10 cellular contexts compared by ENCODE assay signal in the genomic region with DNA sequence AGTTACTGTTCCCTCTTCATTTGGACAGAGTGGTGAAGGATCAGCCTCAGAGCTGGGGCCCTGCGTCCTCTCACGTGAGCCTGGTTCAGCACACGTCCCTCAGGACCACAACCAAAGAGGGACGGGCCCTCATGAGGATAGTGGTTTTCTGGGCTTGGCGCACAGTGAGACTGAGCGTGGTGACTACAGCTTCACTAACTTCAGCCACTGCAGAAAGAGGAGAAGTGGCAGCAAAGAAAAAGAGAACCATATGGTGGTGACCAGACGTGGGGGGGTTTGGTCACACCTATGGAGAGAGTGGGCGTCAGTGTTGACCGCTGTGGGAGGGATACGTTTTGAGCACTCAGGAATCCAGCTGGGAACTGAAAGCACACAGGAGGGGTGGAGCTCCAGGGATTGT.
DNase-seq lines count a peak whose midpoint lies in the region; ATAC-seq lines count a peak whose summit lies in the region.
"Had no signal": no experiment of that assay in that cellular context is flagged by ENCODE, and none has a peak within 500 bp of the region (broad histone marks: within the 10 kb centered on the region; RNA-seq: fewer than 3 reads in every experiment).

No MANE protein-coding gene starts in this region.

- ATAC-seq in GM19397 (IDR thresholded peaks at IDR 0.05; ENCODE audit: unreplicated experiment) (peak; percentile 57), HG02870 (IDR thresholded peaks at IDR 0.05; ENCODE audit: unreplicated experiment) (peak; percentile 53)
- ATAC-seq: right cardiac atrium, T-cell had no signal

- DNase-seq in CD1c-positive myeloid dendritic cell (ENCODE audit: extremely low spot score) (peak; percentile 64), MV-4-11 (lab: John Stamatoyannopoulos, UW) (peak; percentile 57), NCI-H2171 treated with DMSO at 0.1 percent for 48 hours (lab: John Stamatoyannopoulos, UW) (no peak), GOT3 (lab: John Stamatoyannopoulos, UW) (no peak), kidney tubule cell (ENCODE audit: low spot score) (no peak)
- DNase-seq in NK-92 treated with Interleukin-12 subunit alpha and Interleukin-12 subunit beta, amount 100 ng/mL, for 24 hours (lab: John Stamatoyannopoulos, UW), result no peak
- DNase-seq: right cardiac atrium, T-cell had no signal

Comparison
In these comparisons a context has a peak if more than half of its experiments do, and no peak if none do; other contexts are left out.
1. DNase-seq: peak in CD1c-positive myeloid dendritic cell (single experiment) and MV-4-11 (single experiment); none in NCI-H2171 treated with DMSO at 0.1 percent for 48 hours (single experiment), GOT3 (single experiment), kidney tubule cell (single experiment) and NK-92 treated with Interleukin-12 subunit alpha and Interleukin-12 subunit beta, amount 100 ng/mL, for 24 hours (single experiment).